In genomic region chr11:72426758-72427157, GRCh38 we compare ENCODE assay signal across 13 cellular contexts.
"Had no signal": no experiment of that assay in that cellular context is flagged by ENCODE, and none has a peak within 500 bp of the region (broad histone marks: within the 10 kb centered on the region; RNA-seq: fewer than 3 reads in every experiment).

No MANE protein-coding gene starts in this region.

- H3K27me3 ChIP-seq: body of pancreas, gastroesophageal sphincter, testis had no signal

- H3K9me3 ChIP-seq: body of pancreas, gastroesophageal sphincter, testis had no signal

- H3K4me1 ChIP-seq: testis had no signal

- DNase-seq: activated CD4-positive, alpha-beta T cell treated with anti-CD3 and anti-CD28 coated beads, Interleukin-2, amount 50 U/mL, for 4 hours; activated CD4-positive, CD25-positive, alpha-beta regulatory T cell treated with anti-CD3 and anti-CD28 coated beads, Interleukin-2, amount 50 U/mL, for 72 hours; activated naive CD4-positive, alpha-beta T cell treated with anti-CD3 and anti-CD28 coated beads, Interleukin-2, amount 50 U/mL, for 16 hours; activated T-cell treated with anti-CD3 and anti-CD28 coated beads, Interleukin-2, amount 50 U/mL, for 1 hour; amniotic stem cell; body of pancreas; effector memory CD8-positive, alpha-beta T cell; stimulated activated CD4-positive, alpha-beta T cell treated with anti-CD3 and anti-CD28 coated beads, Interleukin-12 subunit alpha, Interleukin-12 subunit beta, amount 100 ng/mL, for 4 hours; stimulated activated CD4-positive, alpha-beta T cell treated with anti-CD3 and anti-CD28 coated beads, Interleukin-4, amount 100 ng/mL, for 1 hour; stimulated activated CD8-positive, alpha-beta memory T cell treated with anti-CD3 and anti-CD28 coated beads, Interleukin-4, amount 100 ng/mL, for 48 hours; stimulated activated naive CD8-positive, alpha-beta T cell treated with anti-CD3 and anti-CD28 coated beads, Interleukin-15, amount 100 ng/mL, for 72 hours; testis had no signal

- H3K4me3 ChIP-seq: body of pancreas, gastroesophageal sphincter, testis had no signal

- H3K27ac ChIP-seq: body of pancreas, gastroesophageal sphincter, testis had no signal

- ATAC-seq: body of pancreas; effector memory CD8-positive, alpha-beta T cell; gastroesophageal sphincter; stimulated activated naive CD8-positive, alpha-beta T cell treated with anti-CD3 and anti-CD28 coated beads, Interleukin-15, amount 100 ng/mL, for 72 hours had no signal
